9 cellular contexts compared by ENCODE assay signal in the genomic region with DNA sequence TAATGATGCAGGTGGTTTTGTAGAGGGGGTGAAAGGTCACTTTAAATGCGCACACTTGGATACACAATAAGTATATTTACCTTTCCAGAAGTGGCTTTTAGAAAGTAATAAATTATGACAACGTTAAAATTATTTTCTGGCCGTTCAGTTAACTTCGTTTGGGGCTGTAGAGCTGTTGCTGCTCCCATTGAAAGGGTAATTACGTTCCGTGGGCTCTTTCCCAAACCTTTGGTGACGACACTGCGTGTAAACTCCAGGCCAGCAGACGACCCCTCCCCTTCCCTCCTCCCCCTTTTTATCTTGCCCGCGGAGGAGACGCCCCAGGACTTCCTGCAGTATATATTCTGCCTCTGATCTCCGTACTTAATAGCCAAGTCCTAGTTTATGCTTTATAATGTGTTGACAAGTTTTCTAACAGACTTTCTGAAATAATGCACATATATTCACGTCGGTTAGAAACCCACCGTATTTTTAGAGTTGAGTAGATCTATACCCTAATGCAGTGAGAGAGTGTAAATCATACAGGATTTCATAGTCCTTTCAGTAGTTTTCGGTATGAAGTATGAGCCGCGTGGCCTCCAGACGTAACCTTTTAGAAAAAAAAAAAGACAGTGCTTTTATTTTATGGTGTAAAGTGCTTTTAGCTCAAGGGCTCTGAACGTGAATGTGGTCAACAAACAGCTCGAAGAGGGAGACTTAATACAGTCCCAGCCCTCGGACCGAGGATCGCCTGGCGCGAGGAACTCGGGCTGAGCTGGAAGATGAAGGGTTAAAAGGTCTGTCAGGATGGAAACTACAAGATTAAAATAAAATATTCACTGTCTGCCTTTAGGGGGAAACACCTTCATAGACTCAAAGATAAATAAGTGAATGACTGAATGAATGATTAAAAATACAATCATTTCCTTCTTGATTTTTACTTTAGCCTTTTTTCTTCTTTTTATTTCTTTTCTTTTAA. TPM values are rescaled to one million over a fixed set of nuclear protein-coding genes. Genes with fewer than 3 reads are reported as not detected.
DNase-seq lines count a peak whose midpoint lies in the region; ATAC-seq and TF ChIP-seq lines count a peak whose summit lies in the region.
"Had no signal": no experiment of that assay in that cellular context is flagged by ENCODE, and none has a peak within 500 bp of the region (broad histone marks: within the 10 kb centered on the region; RNA-seq: fewer than 3 reads in every experiment).

No MANE protein-coding gene starts in this region.

- DNase-seq in activated T-cell treated with anti-CD3 and anti-CD28 coated beads, Interleukin-2, amount 50 U/mL, for 4 hours = no peak
- no peak for DNase-seq in activated T-cell treated with anti-CD3 and anti-CD28 coated beads for 4 hours
- no peak for DNase-seq in stomach
- no peak for DNase-seq in stimulated activated CD4-positive, alpha-beta T cell treated with anti-CD3 and anti-CD28 coated beads, Interleukin-4, amount 100 ng/mL, for 1 hour
- DNase-seq in RPMI8226 = no peak
- DNase-seq in NCI-H128 (lab: John Stamatoyannopoulos, UW; ENCODE audit: unreplicated experiment) = no peak
- DNase-seq: activated CD4-positive, alpha-beta T cell treated with anti-CD3 and anti-CD28 coated beads, Interleukin-2, amount 50 U/mL, for 4 hours had no signal

- peaks cover 29% of the 10 kb centered on the region for H3K4me1 Mint-ChIP-seq in activated T-cell treated with anti-CD3 and anti-CD28 coated beads, Interleukin-2, amount 50 U/mL, for 4 hours (ENCODE audit: low read depth)

- H3K79me2 ChIP-seq in OCI-LY3 (ENCODE audit: low read length) = peaks cover 54% of the 10 kb centered on the region

- peaks cover 69% of the 10 kb centered on the region for H3K27me3 Mint-ChIP-seq in activated T-cell treated with anti-CD3 and anti-CD28 coated beads, Interleukin-2, amount 50 U/mL, for 4 hours (ENCODE audit: low read depth)

- H3K27ac ChIP-seq in OCI-LY3 (ENCODE audit: low read length) (peak overlapping the region; percentile 94), esophagus (ENCODE audit: low read depth in 2 of 2, low read length in 1 of 2) (no peak overlapping the region), stomach (peak overlapping the region in 1 of 5 donors; percentile 29)

- H4K20me1 ChIP-seq in OCI-LY3 (ENCODE audit: insufficient read depth, low read length) = no peaks in the 10 kb centered on the region

- H3K9me3 ChIP-seq in OCI-LY3 (ENCODE audit: insufficient read depth, low read length) = no peaks in the 10 kb centered on the region
- H3K9me3 ChIP-seq in esophagus (ENCODE audit: control insufficient read depth in 2 of 2, insufficient read depth in 1 of 2, low read depth in 1 of 2, low read length in 1 of 2) = no peaks in the 10 kb centered on the region
- no peaks in the 10 kb centered on the region for H3K9me3 ChIP-seq in stomach

- H3K9ac ChIP-seq in OCI-LY3 (ENCODE audit: low read length) = peak overlapping the region; percentile 94

- TF ChIP-seq CTCF in OCI-LY3 (IDR thresholded peaks at IDR 0.05; ENCODE audit: low read depth, low read length) (no peak), stomach (IDR thresholded peaks at IDR 0.05) (no peak)

- H3K4me1 ChIP-seq in OCI-LY3 (ENCODE audit: low read length) = peaks cover 19% of the 10 kb centered on the region
- H3K4me1 ChIP-seq in esophagus (ENCODE audit: control insufficient read depth in 2 of 2, insufficient read depth in 2 of 2, low read length in 1 of 2) = no peaks in the 10 kb centered on the region
- H3K4me1 ChIP-seq in stomach = peaks cover 33 to 53% (median 42%) of the 10 kb centered on the region in 4 donors

- no peak for TF ChIP-seq EP300 in stomach (IDR thresholded peaks at IDR 0.05)

- intact Hi-C loops in stomach (cut with DNase I; ENCODE audit: low total_unique reads) = no loop called here

- peaks cover 2% of the 10 kb centered on the region for H3K36me3 Mint-ChIP-seq in activated T-cell treated with anti-CD3 and anti-CD28 coated beads, Interleukin-2, amount 50 U/mL, for 4 hours (ENCODE audit: insufficient read depth)

- peaks cover 3% of the 10 kb centered on the region for H3K9me3 Mint-ChIP-seq in activated T-cell treated with anti-CD3 and anti-CD28 coated beads, Interleukin-2, amount 50 U/mL, for 4 hours

- H2AFZ ChIP-seq in OCI-LY3 (ENCODE audit: low read depth, low read length) = peak overlapping the region; percentile 28

- H3K36me3 ChIP-seq in OCI-LY3 (replicated peaks; ENCODE audit: low read depth, low read length) = no peaks in the 10 kb centered on the region
- H3K36me3 ChIP-seq in esophagus (ENCODE audit: control insufficient read depth in 2 of 2, insufficient read depth in 2 of 2, low read length in 1 of 2) = no peaks in the 10 kb centered on the region
- no peaks in the 10 kb centered on the region for H3K36me3 ChIP-seq in stomach

- peaks cover 13% of the 10 kb centered on the region for H3K27me3 ChIP-seq in OCI-LY3 (ENCODE audit: low read depth, low read length)
- peaks cover 0 to 2% of the 10 kb centered on the region in 2 donors for H3K27me3 ChIP-seq in esophagus (ENCODE audit: control insufficient read depth in 1 of 2, insufficient read depth in 2 of 2, low read length in 2 of 2)
- peaks cover 0 to 84% (median 42%) of the 10 kb centered on the region in 3 donors for H3K27me3 ChIP-seq in stomach

- peak overlapping the region; percentile 59 for H3K4me3 Mint-ChIP-seq in activated T-cell treated with anti-CD3 and anti-CD28 coated beads, Interleukin-2, amount 50 U/mL, for 4 hours

- no peak for ATAC-seq in activated T-cell treated with anti-CD3 and anti-CD28 coated beads, Interleukin-2, amount 50 U/mL, for 4 hours

- TF ChIP-seq POLR2A in stomach (IDR thresholded peaks at IDR 0.05) = no peak

- H3K4me2 ChIP-seq in OCI-LY3 (ENCODE audit: low read length) = peak overlapping the region; percentile 78

- WGBS in esophagus, 2 donors = 8 to 12% methylated on average over 28 of the region's 28 CpGs
- 13 to 21% (median 15%) methylated on average over 28 of the region's 28 CpGs for WGBS in stomach, 5 donors

- H3K4me3 ChIP-seq in OCI-LY3 (ENCODE audit: low read length) (peak overlapping the region; percentile 91), esophagus (ENCODE audit: low read depth in 1 of 2, low read length in 2 of 2) (peak overlapping the region; percentile 31 to 63), stomach (peak overlapping the region; percentile 16 to 29 (median 28))

RNA-seq across cellular contexts. Expression of a gene that starts 3.8 kb away (rescaled TPM):
- 1 to 10 TPM in 1 of 3 donors, under 1 TPM in 2; 0.38 to 2.6 (median 0.87) TPM for total RNA-seq in activated T-cell treated with anti-CD3 and anti-CD28 coated beads, Interleukin-2, amount 50 U/mL, for 4 hours
- polyA plus RNA-seq in esophagus (10 to 100 TPM in 1 of 2 donors, 1 to 10 TPM in 1; 8.6 to 25.5 TPM), stomach (10 to 100 TPM in 1 of 3 donors, 1 to 10 TPM in 2; 1.2 to 15.2 (median 4.2) TPM)
- 10 to 100 TPM in 4 of 5 donors, 1 to 10 TPM in 1; 6.8 to 27.4 (median 18.0) TPM for total RNA-seq in stomach

Comparison
In these comparisons a context has a peak if more than half of its experiments do, and no peak if none do; other contexts are left out.
1. H3K4me3 ChIP-seq: peak in every context shown above with its lines; median percentile 91 in OCI-LY3; 47 in esophagus; 28 in stomach.